9 cellular contexts compared by ENCODE assay signal in genomic region chr20:60224914-60225313, GRCh38.
DNase-seq lines count a peak whose midpoint lies in the region; ATAC-seq, FAIRE-seq and TF ChIP-seq lines count a peak whose summit lies in the region.
"Had no signal": no experiment of that assay in that cellular context is flagged by ENCODE, and none has a peak within 500 bp of the region (broad histone marks: within the 10 kb centered on the region; RNA-seq: fewer than 3 reads in every experiment).

No MANE protein-coding gene starts in this region.

- peak; percentile 78 for FAIRE-seq in K562 (lab: Jason Lieb, UNC)

- peak in 1 of 2 donors; percentile 32 for ATAC-seq in activated T-cell treated with anti-CD3 and anti-CD28 coated beads, Interleukin-2, amount 50 U/mL, for 72 hours (replicated peaks in 1 of 2)
- peak; percentile 86 for ATAC-seq in K562
- no peak for ATAC-seq in GM18858 (IDR thresholded peaks at IDR 0.05; ENCODE audit: unreplicated experiment)

- H3K27ac ChIP-seq in K562 (ENCODE audit: extremely low read depth, low read depth, low read length): no peak overlapping the region

- no peaks in the 10 kb centered on the region for H3K36me3 ChIP-seq in K562 (ENCODE audit: control insufficient read depth, insufficient read depth, low read length)

- H3K4me1 ChIP-seq in K562 (replicated peaks in 1 of 2; ENCODE audit: control insufficient read depth in 2 of 2, insufficient read depth in 2 of 2, low read length in 2 of 2): no peaks in the 10 kb centered on the region

- H4K20me1 ChIP-seq in K562 (replicated peaks; ENCODE audit: control insufficient read depth, insufficient read depth, low read length): no peaks in the 10 kb centered on the region

- H3K4me3 Mint-ChIP-seq in activated T-cell treated with anti-CD3 and anti-CD28 coated beads, Interleukin-2, amount 50 U/mL, for 72 hours: no peak overlapping the region

- H3K9me3 Mint-ChIP-seq in activated T-cell treated with anti-CD3 and anti-CD28 coated beads, Interleukin-2, amount 50 U/mL, for 72 hours: no peaks in the 10 kb centered on the region

- no peak overlapping the region for H2AFZ ChIP-seq in K562 (ENCODE audit: low read depth, low read length)

- no peak overlapping the region for H3K4me3 ChIP-seq in K562
- H3K4me3 ChIP-seq in retinal pigment epithelial cell (ENCODE audit: low read length): no peak overlapping the region

- in situ Hi-C loops in K562 (cut with MboI): loop anchor here (25.0 kb wide), 1 partner anchor 1662 kb away; no protein-coding TSS in a partner anchor
- in situ Hi-C loops in G401 (cut with HindIII; ENCODE audit: low sequenced_read_pairs): no loop called here

- peak in 1 of 2 experiments; percentile 43; a peak in 2 of 4 replicates for TF ChIP-seq RAD21 in K562 (CRISPR knock-in tag; conservative IDR thresholded peaks at IDR 0.05 in 1 of 2, IDR thresholded peaks at IDR 0.05 in 1 of 2)

- no peaks in the 10 kb centered on the region for H3K79me2 ChIP-seq in K562 (ENCODE audit: control insufficient read depth, insufficient read depth, low read length)

- DNase-seq in activated T-cell treated with anti-CD3 and anti-CD28 coated beads, Interleukin-2, amount 50 U/mL, for 72 hours: peak; percentile 16 to 23
- no peak for DNase-seq in activated T-cell treated with anti-CD3 and anti-CD28 coated beads, Interleukin-2, amount 50 U/mL, for 1 hour
- DNase-seq in Kasumi-1 (lab: John Stamatoyannopoulos, UW) (peak; percentile 2 to 23), K562 (ENCODE audit: extremely low read depth in 1 of 4, low spot score in 3 of 4) (peak; percentile 44 to 65 (median 52)), retinal pigment epithelial cell (ENCODE audit: low read depth) (no peak), NCI-H2107 (lab: John Stamatoyannopoulos, UW) (no peak), G401 (ENCODE audit: low spot score) (no peak)
- DNase-seq: SIG-M5 had no signal

- H3K4me2 ChIP-seq in K562 (ENCODE audit: insufficient read depth, low read length): no peak overlapping the region

- H3K9ac ChIP-seq in K562 (ENCODE audit: insufficient read depth in 1 of 2, low read depth in 2 of 2, low read length in 2 of 2): no peak overlapping the region

- peak; percentile 61 to 72 (median 62) for TF ChIP-seq CTCF in K562 (IDR thresholded peaks at IDR 0.05 in 2 of 3, conservative IDR thresholded peaks at IDR 0.05 in 1 of 3; ENCODE audit: insufficient read depth in 2 of 3, low read depth in 1 of 3, low read length in 3 of 3)
- TF ChIP-seq CTCF in retinal pigment epithelial cell (conservative IDR thresholded peaks at IDR 0.05; ENCODE audit: low read depth, low read length): peak; percentile 77

- H3K27me3 Mint-ChIP-seq in activated T-cell treated with anti-CD3 and anti-CD28 coated beads, Interleukin-2, amount 50 U/mL, for 72 hours (ENCODE audit: low read depth): no peaks in the 10 kb centered on the region

- H3K4me1 Mint-ChIP-seq in activated T-cell treated with anti-CD3 and anti-CD28 coated beads, Interleukin-2, amount 50 U/mL, for 72 hours (ENCODE audit: low read depth): no peaks in the 10 kb centered on the region

- CTCF ChIA-PET in K562 (lab: Yijun Ruan, JAX; ENCODE audit: low intra/inter-chr PET ratio): no interaction called here

- no TSS peak for BruUV-seq in K562 (replicated peaks; lab: Mats Ljungman, UMichigan)

- WGBS in K562 (ENCODE audit: insufficient coverage, low coverage, missing lambda C conversion rate): 18% methylated on average over 3 of the region's 3 CpGs

- no peaks in the 10 kb centered on the region for H3K36me3 Mint-ChIP-seq in activated T-cell treated with anti-CD3 and anti-CD28 coated beads, Interleukin-2, amount 50 U/mL, for 72 hours (ENCODE audit: insufficient read depth in 2 of 2)

- intact Hi-C loops in K562 (cut with micrococcal nuclease): no loop called here

- TF ChIP-seq EP300 in K562 (IDR thresholded peaks at IDR 0.05; ENCODE audit: low read length): no peak

- H3K27ac Mint-ChIP-seq in activated T-cell treated with anti-CD3 and anti-CD28 coated beads, Interleukin-2, amount 50 U/mL, for 72 hours: no peak overlapping the region

- no peaks in the 10 kb centered on the region for H3K9me3 ChIP-seq in K562 (replicated peaks; ENCODE audit: control insufficient read depth, insufficient read depth, low read depth, low read length)

- H3K27me3 ChIP-seq in K562 (ENCODE audit: control insufficient read depth in 2 of 2, insufficient read depth in 2 of 2, low read length in 2 of 2): no peaks in the 10 kb centered on the region

- POLR2A ChIA-PET in K562 (lab: Yijun Ruan, JAX): no interaction called here

- no peaks in the 10 kb centered on the region for H3K9me1 ChIP-seq in K562 (ENCODE audit: control insufficient read depth, insufficient read depth, low read length)

- TF ChIP-seq POLR2A in K562 (conservative IDR thresholded peaks at IDR 0.05): no peak

TF ChIP-seq in K562, 482 proteins besides CTCF, POLR2A, EP300 and RAD21:
- TF ChIP-seq ZNF263 (CRISPR knock-in tag; IDR thresholded peaks at IDR 0.05; ENCODE audit: borderline replicate concordance) (peak; percentile 70), TBL1XR1 (IDR thresholded peaks at IDR 0.05; ENCODE audit: low read length in 2 of 2) (no peak), ZNF146 (CRISPR knock-in tag; IDR thresholded peaks at IDR 0.05; ENCODE audit: unreplicated experiment) (no peak), YY1 (IDR thresholded peaks at IDR 0.05; ENCODE audit: borderline replicate concordance in 1 of 3, control insufficient read depth in 1 of 3, extremely low read depth in 1 of 3, insufficient read depth in 3 of 3, insufficient read length in 1 of 3, insufficient replicate concordance in 2 of 3, low read depth in 1 of 3, low read length in 2 of 3) (peak in 1 of 3 experiments; percentile 27), MIER1 (IDR thresholded peaks at IDR 0.05; ENCODE audit: low read depth) (no peak), ZNF507 (tag; conservative IDR thresholded peaks at IDR 0.05) (no peak), COPS2 (conservative IDR thresholded peaks at IDR 0.05) (no peak), SP2 (IDR thresholded peaks at IDR 0.05; ENCODE audit: extremely low read depth, low read depth, low read length, poor library complexity, severe bottlenecking) (no peak), KHSRP (IDR thresholded peaks at IDR 0.05) (no peak), HDAC1 (IDR thresholded peaks at IDR 0.05) (no peak), RCOR1 (IDR thresholded peaks at IDR 0.05; ENCODE audit: borderline replicate concordance in 1 of 2, low read depth in 2 of 2, low read length in 2 of 2) (0 out of 4 replicates have a peak, but pooled peaks of 1 of the 2 experiments have one; percentile 9), ZFP30 (CRISPR knock-in tag; IDR thresholded peaks at IDR 0.05; ENCODE audit: borderline replicate concordance) (no peak), GTF2F1 (IDR thresholded peaks at IDR 0.05; ENCODE audit: low read depth, low read length) (no peak), ZNF449 (CRISPR knock-in tag; IDR thresholded peaks at IDR 0.05) (no peak)
- TF ChIP-seq, protein P1, sequence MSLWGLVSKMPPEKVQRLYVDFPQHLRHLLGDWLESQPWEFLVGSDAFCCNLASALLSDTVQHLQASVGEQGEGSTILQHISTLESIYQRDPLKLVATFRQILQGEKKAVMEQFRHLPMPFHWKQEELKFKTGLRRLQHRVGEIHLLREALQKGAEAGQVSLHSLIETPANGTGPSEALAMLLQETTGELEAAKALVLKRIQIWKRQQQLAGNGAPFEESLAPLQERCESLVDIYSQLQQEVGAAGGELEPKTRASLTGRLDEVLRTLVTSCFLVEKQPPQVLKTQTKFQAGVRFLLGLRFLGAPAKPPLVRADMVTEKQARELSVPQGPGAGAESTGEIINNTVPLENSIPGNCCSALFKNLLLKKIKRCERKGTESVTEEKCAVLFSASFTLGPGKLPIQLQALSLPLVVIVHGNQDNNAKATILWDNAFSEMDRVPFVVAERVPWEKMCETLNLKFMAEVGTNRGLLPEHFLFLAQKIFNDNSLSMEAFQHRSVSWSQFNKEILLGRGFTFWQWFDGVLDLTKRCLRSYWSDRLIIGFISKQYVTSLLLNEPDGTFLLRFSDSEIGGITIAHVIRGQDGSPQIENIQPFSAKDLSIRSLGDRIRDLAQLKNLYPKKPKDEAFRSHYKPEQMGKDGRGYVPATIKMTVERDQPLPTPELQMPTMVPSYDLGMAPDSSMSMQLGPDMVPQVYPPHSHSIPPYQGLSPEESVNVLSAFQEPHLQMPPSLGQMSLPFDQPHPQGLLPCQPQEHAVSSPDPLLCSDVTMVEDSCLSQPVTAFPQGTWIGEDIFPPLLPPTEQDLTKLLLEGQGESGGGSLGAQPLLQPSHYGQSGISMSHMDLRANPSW (CRISPR knock-in tag; IDR thresholded peaks at IDR 0.05): no peak

Comparison
In these comparisons a context has a peak if more than half of its experiments do, and no peak if none do; other contexts are left out.
1. DNase-seq: peak in activated T-cell treated with anti-CD3 and anti-CD28 coated beads, Interleukin-2, amount 50 U/mL, for 72 hours (2 of 2), Kasumi-1 (2 of 2) and K562 (4 of 4); none in activated T-cell treated with anti-CD3 and anti-CD28 coated beads, Interleukin-2, amount 50 U/mL, for 1 hour (single experiment), retinal pigment epithelial cell (single experiment), NCI-H2107 (single experiment) and G401 (single experiment).